ENCODE assay signal across 8 cellular contexts in the genomic region with DNA sequence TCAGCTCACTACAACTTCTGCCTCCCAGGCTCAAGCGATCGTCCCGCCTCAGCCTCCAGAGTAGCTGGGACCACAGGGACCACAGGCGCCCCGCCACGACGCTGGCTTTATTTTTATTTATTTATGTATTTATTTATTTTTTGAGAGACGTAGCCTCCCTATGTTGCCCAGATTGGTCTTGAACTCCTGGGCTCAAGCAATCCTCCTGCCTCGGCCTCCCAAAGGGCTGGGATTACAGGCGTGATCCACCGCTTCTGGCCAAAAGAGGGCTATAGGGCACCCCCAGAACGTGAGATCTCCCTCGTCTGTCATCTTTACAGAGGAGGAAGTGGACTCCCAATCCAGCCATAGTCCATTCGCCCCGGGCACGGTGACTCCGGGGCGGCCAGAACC.
A peak's percentile ranks its signal among the peaks of the same experiment; 100 is the strongest.
DNase-seq lines count a peak whose midpoint lies in the region; ATAC-seq and TF ChIP-seq lines count a peak whose summit lies in the region.
"Not testable (repeated sequence)": the region's sequence is repeated elsewhere in the genome, so short reads cannot be mapped to it uniquely, and the experiment has no call there.

No MANE protein-coding gene starts in this region.

- 33% methylated on average over 5 of the region's 18 CpGs; no CpG with 5 or more reads in 1 of the 2 experiments for WGBS in endodermal cell (ENCODE audit: insufficient coverage in 1 of 2, insufficient read length in 1 of 2), 2 experiments

- H3K27ac Mint-ChIP-seq in activated naive CD8-positive, alpha-beta T cell treated with anti-CD3 and anti-CD28 coated beads, Interleukin-2, amount 10 ng/mL, durations not matched to agents 7 days and 5 days = peak overlapping the region; percentile 42
- not testable (repeated sequence) for H3K27ac Mint-ChIP-seq in endodermal cell; neural progenitor cell; stimulated activated naive CD8-positive, alpha-beta T cell treated with anti-CD3 and anti-CD28 coated beads, Interleukin-15, Interleukin-2, amounts not matched to agents 100 ng/mL and 50 ng/mL, for 24 hours

- ATAC-seq in HG03039 (IDR thresholded peaks at IDR 0.05; ENCODE audit: unreplicated experiment) = peak; percentile 30
- ATAC-seq in activated naive CD8-positive, alpha-beta T cell treated with anti-CD3 and anti-CD28 coated beads, Interleukin-2, amount 10 ng/mL, durations not matched to agents 7 days and 5 days (ENCODE audit: low read depth) = not testable (repeated sequence)

- peak overlapping the region in 10 of 11 experiments; percentile 33 to 84 (median 71); a peak in 15 of 22 replicates for H3K4me2 ChIP-seq in BLaER1 treated with 17β-estradiol and CSF1 and Interleukin-3, amounts not matched to agents 10 nM and 100 nM
- H3K4me2 ChIP-seq in SU-DHL-6 (ENCODE audit: low read depth, low read length, poor library complexity, severe bottlenecking) (peak overlapping the region; percentile 55), neural progenitor cell (peak overlapping the region; percentile 74)

- H3K9me3 ChIP-seq in BLaER1 treated with 17β-estradiol and CSF1 and Interleukin-3, amounts not matched to agents 10 nM and 100 nM (replicated peaks in 1 of 11); SU-DHL-6 (ENCODE audit: insufficient read depth, low read length); endodermal cell (ENCODE audit: control insufficient read depth, low read length); iPS-18a (ENCODE audit: control insufficient read depth, low read depth, low read length); neural progenitor cell (ENCODE audit: low read depth): not testable (repeated sequence)

- H3K9me3 Mint-ChIP-seq in activated naive CD8-positive, alpha-beta T cell treated with anti-CD3 and anti-CD28 coated beads, Interleukin-2, amount 10 ng/mL, durations not matched to agents 7 days and 5 days; endodermal cell; neural progenitor cell; stimulated activated naive CD8-positive, alpha-beta T cell treated with anti-CD3 and anti-CD28 coated beads, Interleukin-15, Interleukin-2, amounts not matched to agents 100 ng/mL and 50 ng/mL, for 24 hours: not testable (repeated sequence)

- POLR2A ChIA-PET in activated naive CD8-positive, alpha-beta T cell treated with anti-CD3 and anti-CD28 coated beads, Interleukin-2, amount 10 ng/mL, durations not matched to agents 7 days and 5 days (lab: Charles Lee) = not testable (repeated sequence)

- H3K4me1 ChIP-seq in BLaER1 treated with 17β-estradiol and CSF1 and Interleukin-3, amounts not matched to agents 10 nM and 100 nM; endodermal cell (ENCODE audit: control insufficient read depth, insufficient read depth, low read length); iPS-18a (ENCODE audit: control insufficient read depth, low read depth, low read length); neural progenitor cell: not testable (repeated sequence)

- H2AFZ ChIP-seq in SU-DHL-6 (ENCODE audit: low read depth, low read length, severe bottlenecking) = peak overlapping the region; percentile 71
- H2AFZ ChIP-seq in neural progenitor cell (replicated peaks) = not testable (repeated sequence)

- TF ChIP-seq CTCF in SU-DHL-6 (IDR thresholded peaks at IDR 0.05; ENCODE audit: insufficient read depth, low read length, poor library complexity, severe bottlenecking); endodermal cell (conservative IDR thresholded peaks at IDR 0.05); neural progenitor cell (IDR thresholded peaks at IDR 0.05): not testable (repeated sequence)

- H4K20me1 ChIP-seq in BLaER1 treated with 17β-estradiol and CSF1 and Interleukin-3, amounts not matched to agents 10 nM and 100 nM; SU-DHL-6 (ENCODE audit: low read depth, low read length); neural progenitor cell (ENCODE audit: low read depth): not testable (repeated sequence)

- H3K27ac ChIP-seq in BLaER1 treated with 17β-estradiol and CSF1 and Interleukin-3, amounts not matched to agents 10 nM and 100 nM; SU-DHL-6 (ENCODE audit: low read depth, low read length); endodermal cell (ENCODE audit: low read depth, low read length); iPS-18a (ENCODE audit: low read length); neural progenitor cell: not testable (repeated sequence)

- H3K4me1 Mint-ChIP-seq in activated naive CD8-positive, alpha-beta T cell treated with anti-CD3 and anti-CD28 coated beads, Interleukin-2, amount 10 ng/mL, durations not matched to agents 7 days and 5 days; endodermal cell; neural progenitor cell: not testable (repeated sequence)
- peaks cover 19% of the 10 kb centered on the region for H3K4me1 Mint-ChIP-seq in stimulated activated naive CD8-positive, alpha-beta T cell treated with anti-CD3 and anti-CD28 coated beads, Interleukin-15, Interleukin-2, amounts not matched to agents 100 ng/mL and 50 ng/mL, for 24 hours (ENCODE audit: low read depth)

- 0 out of 22 replicates have a peak overlapping the region, but pooled peaks of 1 of the 11 experiments have one; percentile 72 for H3K9ac ChIP-seq in BLaER1 treated with 17β-estradiol and CSF1 and Interleukin-3, amounts not matched to agents 10 nM and 100 nM
- H3K9ac ChIP-seq in SU-DHL-6 (ENCODE audit: low read length) (peak overlapping the region; percentile 72), iPS-18a (ENCODE audit: low read length) (peak overlapping the region; percentile 69)
- not testable (repeated sequence) for H3K9ac ChIP-seq in endodermal cell (ENCODE audit: extremely low read depth, low read length, poor library complexity, severe bottlenecking); neural progenitor cell

- not testable (repeated sequence) for H3K9me2 ChIP-seq in SU-DHL-6 (replicated peaks; ENCODE audit: insufficient read depth, low read length)

- not testable (repeated sequence) for H3K79me2 ChIP-seq in SU-DHL-6 (ENCODE audit: insufficient read depth, low read length); neural progenitor cell (ENCODE audit: low read depth)

- H3K4me3 Mint-ChIP-seq in activated naive CD8-positive, alpha-beta T cell treated with anti-CD3 and anti-CD28 coated beads, Interleukin-2, amount 10 ng/mL, durations not matched to agents 7 days and 5 days = peak overlapping the region; percentile 73
- H3K4me3 Mint-ChIP-seq in endodermal cell = peak overlapping the region; percentile 94
- H3K4me3 Mint-ChIP-seq in neural progenitor cell = peak overlapping the region; percentile 80
- peak overlapping the region; percentile 89 for H3K4me3 Mint-ChIP-seq in stimulated activated naive CD8-positive, alpha-beta T cell treated with anti-CD3 and anti-CD28 coated beads, Interleukin-15, Interleukin-2, amounts not matched to agents 100 ng/mL and 50 ng/mL, for 24 hours

- DNase-seq in activated naive CD8-positive, alpha-beta T cell treated with anti-CD3 and anti-CD28 coated beads, Interleukin-2, amount 10 ng/mL, durations not matched to agents 7 days and 5 days; endodermal cell; neural progenitor cell (ENCODE audit: low spot score): not testable (repeated sequence)

- H3K27me3 ChIP-seq in BLaER1 treated with 17β-estradiol and CSF1 and Interleukin-3, amounts not matched to agents 10 nM and 100 nM = peaks cover 0 to 17% (median 15%) of the 10 kb centered on the region in 11 experiments; a peak in 14 of 22 replicates
- not testable (repeated sequence) for H3K27me3 ChIP-seq in SU-DHL-6 (ENCODE audit: low read length); endodermal cell (ENCODE audit: control insufficient read depth, insufficient read depth, low read length, poor library complexity, severe bottlenecking); iPS-18a (ENCODE audit: control insufficient read depth, insufficient read depth, low read length); neural progenitor cell

- not testable (repeated sequence) for H3F3A ChIP-seq in SU-DHL-6 (ENCODE audit: insufficient read depth); neural progenitor cell (ENCODE audit: low read depth)

- peaks cover 14% of the 10 kb centered on the region for H3K27me3 Mint-ChIP-seq in activated naive CD8-positive, alpha-beta T cell treated with anti-CD3 and anti-CD28 coated beads, Interleukin-2, amount 10 ng/mL, durations not matched to agents 7 days and 5 days
- not testable (repeated sequence) for H3K27me3 Mint-ChIP-seq in endodermal cell (ENCODE audit: insufficient read depth); neural progenitor cell (ENCODE audit: insufficient read depth, low read depth); stimulated activated naive CD8-positive, alpha-beta T cell treated with anti-CD3 and anti-CD28 coated beads, Interleukin-15, Interleukin-2, amounts not matched to agents 100 ng/mL and 50 ng/mL, for 24 hours

- not testable (repeated sequence) for H3K36me3 ChIP-seq in BLaER1 treated with 17β-estradiol and CSF1 and Interleukin-3, amounts not matched to agents 10 nM and 100 nM; SU-DHL-6 (ENCODE audit: low read length); endodermal cell (ENCODE audit: control insufficient read depth, insufficient read depth, low read length); iPS-18a (ENCODE audit: control insufficient read depth, low read depth, low read length); neural progenitor cell

- not testable (repeated sequence) for H3K36me3 Mint-ChIP-seq in activated naive CD8-positive, alpha-beta T cell treated with anti-CD3 and anti-CD28 coated beads, Interleukin-2, amount 10 ng/mL, durations not matched to agents 7 days and 5 days; endodermal cell (ENCODE audit: low read depth); neural progenitor cell; stimulated activated naive CD8-positive, alpha-beta T cell treated with anti-CD3 and anti-CD28 coated beads, Interleukin-15, Interleukin-2, amounts not matched to agents 100 ng/mL and 50 ng/mL, for 24 hours (ENCODE audit: low read depth)

- peak overlapping the region in 9 of 10 experiments; percentile 60 to 78 (median 67); a peak in 16 of 20 replicates for H3K4me3 ChIP-seq in BLaER1 treated with 17β-estradiol and CSF1 and Interleukin-3, amounts not matched to agents 10 nM and 100 nM
- not testable (repeated sequence) for H3K4me3 ChIP-seq in SU-DHL-6 (ENCODE audit: insufficient read depth, low read length, poor library complexity, severe bottlenecking)
- H3K4me3 ChIP-seq in endodermal cell (ENCODE audit: low read length) (peak overlapping the region; percentile 88), iPS-18a (ENCODE audit: low read length) (peak overlapping the region; percentile 59), neural progenitor cell (peak overlapping the region; percentile 95)
